Comparison of ENCODE assay signal across 8 cellular contexts in the genomic region with DNA sequence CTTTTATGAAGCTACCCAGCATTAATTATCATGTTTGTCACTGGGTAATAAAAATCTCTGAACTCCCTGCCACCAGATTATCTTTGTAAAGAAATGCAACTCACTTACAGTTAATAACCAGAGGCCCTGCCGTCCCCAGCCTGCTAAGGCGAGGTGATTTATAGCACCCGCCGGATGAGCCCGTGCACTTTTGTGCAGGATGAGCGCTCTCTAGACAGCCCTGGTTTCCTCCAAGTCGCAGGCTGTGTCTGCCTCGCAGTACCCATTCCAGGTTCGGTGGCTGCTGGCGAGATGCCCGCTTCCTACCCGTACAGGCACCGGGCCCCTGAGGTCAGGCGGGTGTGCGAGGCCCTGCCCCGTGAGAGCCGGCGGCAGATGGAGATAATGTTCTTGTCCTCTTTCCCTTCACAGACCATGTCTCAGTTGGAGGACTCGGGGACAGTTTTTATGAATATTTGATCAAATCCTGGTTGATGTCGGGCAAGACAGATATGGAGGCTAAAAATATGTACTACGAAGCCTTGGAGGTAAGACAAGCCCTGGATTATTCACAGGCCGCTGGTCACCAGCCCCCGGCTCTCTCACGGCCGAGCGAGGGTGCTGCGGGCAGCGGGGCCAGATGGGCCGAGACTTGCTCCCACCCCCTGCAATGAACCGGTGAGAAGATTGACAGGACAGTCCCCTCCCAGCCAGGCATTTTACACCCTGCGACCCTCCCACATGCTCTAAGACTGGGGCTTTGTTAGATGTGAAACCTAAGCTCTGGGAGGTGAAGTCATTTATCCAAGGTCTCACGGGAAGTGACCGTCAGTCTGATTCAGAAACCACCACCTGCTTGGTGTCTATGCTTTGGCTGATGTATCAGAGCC. TPM values are rescaled to one million over a fixed set of nuclear protein-coding genes. Genes with fewer than 3 reads are reported as not detected.
DNase-seq lines count a peak whose midpoint lies in the region; ATAC-seq and TF ChIP-seq lines count a peak whose summit lies in the region.

No MANE protein-coding gene starts in this region.

- H3K36me3 Mint-ChIP-seq in activated B cell treated with CpG ODN at 0.5 μM for 24 hours (ENCODE audit: low read depth), result no peaks in the 10 kb centered on the region

- H3K4me1 ChIP-seq in testis, result peaks cover 20% of the 10 kb centered on the region

- H3K36me3 ChIP-seq in testis (ENCODE audit: low read depth, missing control alignments), result no peaks in the 10 kb centered on the region

- CTCF ChIA-PET in activated B cell treated with CpG ODN at 0.5 μM for 24 hours (lab: Charles Lee), result no interaction called here

- no peak for TF ChIP-seq POLR2A in testis (IDR thresholded peaks at IDR 0.05)

- no peak overlapping the region for H3K27ac Mint-ChIP-seq in activated B cell treated with CpG ODN at 0.5 μM for 24 hours

- peaks cover 25% of the 10 kb centered on the region for H3K27me3 Mint-ChIP-seq in activated B cell treated with CpG ODN at 0.5 μM for 24 hours

- intact Hi-C loops in activated B cell treated with CpG ODN at 0.5 μM for 24 hours (cut with micrococcal nuclease) (no loop called here), testis (cut with DNase I; ENCODE audit: low total_unique reads) (no loop called here)

- H3K4me3 ChIP-seq in testis, result no peak overlapping the region

- H3K27me3 ChIP-seq in testis, result no peaks in the 10 kb centered on the region

- peaks cover 36% of the 10 kb centered on the region for H3K4me1 Mint-ChIP-seq in activated B cell treated with CpG ODN at 0.5 μM for 24 hours

- POLR2A ChIA-PET in activated B cell treated with CpG ODN at 0.5 μM for 24 hours (lab: Charles Lee), result no interaction called here

- H3K9me3 ChIP-seq in testis, result no peaks in the 10 kb centered on the region

- no peak for TF ChIP-seq CTCF in activated B cell treated with CpG ODN at 0.5 μM for 24 hours (IDR thresholded peaks at IDR 0.05)
- TF ChIP-seq CTCF in testis (IDR thresholded peaks at IDR 0.05), result no peak

- DNase-seq in stimulated activated CD4-positive, alpha-beta T cell treated with anti-CD3 and anti-CD28 coated beads, Interleukin-12 subunit alpha, Interleukin-12 subunit beta, amount 100 ng/mL, for 4 hours, result peak; percentile 27
- DNase-seq in stimulated activated CD4-positive, alpha-beta T cell treated with anti-CD3 and anti-CD28 coated beads, Interleukin-2, amount 100 ng/mL, for 48 hours, result no peak
- DNase-seq in activated B cell treated with CpG ODN at 0.5 μM for 24 hours (no peak), iPS-NIHi7 (ENCODE audit: extremely low spot score) (peak; percentile 77), testis (peak; percentile 28), germinal center (ENCODE audit: low spot score) (no peak), midbrain (lab: John Stamatoyannopoulos, UW) (no peak), NCI-H345 treated with DMSO at 0.1 percent for 48 hours (lab: John Stamatoyannopoulos, UW; ENCODE audit: unreplicated experiment) (no peak)

- 54 to 63% methylated on average over 27 to 33 of the region's 33 CpGs for WGBS in testis, 2 donors

- H3K9me3 Mint-ChIP-seq in activated B cell treated with CpG ODN at 0.5 μM for 24 hours, result no peaks in the 10 kb centered on the region

- no peak overlapping the region for H3K27ac ChIP-seq in testis

- H3K4me3 Mint-ChIP-seq in activated B cell treated with CpG ODN at 0.5 μM for 24 hours, result peak overlapping the region; percentile 65

- ATAC-seq in activated B cell treated with CpG ODN at 0.5 μM for 24 hours (ENCODE audit: low read depth), result peak; percentile 29

RNA-seq across cellular contexts. Expression of a gene that starts 28.5 kb away (rescaled TPM):
- total RNA-seq in activated B cell treated with CpG ODN at 0.5 μM for 24 hours (13.5 and 15.1 TPM in 2 replicates), testis (10 to 100 TPM; 17.2 to 29.8 TPM)
- 30.7 TPM for polyA plus RNA-seq in testis (ENCODE audit: insufficient read depth, low read depth, low replicate concordance)

RNA-seq across cellular contexts. Expression of a gene that starts 48.3 kb away (rescaled TPM):
- 34.6 and 35.3 TPM in 2 replicates for total RNA-seq in activated B cell treated with CpG ODN at 0.5 μM for 24 hours
- total RNA-seq in testis, result 100 to 1,000 TPM; 148 to 166 TPM
- 253 TPM for polyA plus RNA-seq in testis (ENCODE audit: insufficient read depth, low read depth, low replicate concordance)

Comparison
In these comparisons a context has a peak if more than half of its experiments do, and no peak if none do; other contexts are left out.
1. DNase-seq: peak in stimulated activated CD4-positive, alpha-beta T cell treated with anti-CD3 and anti-CD28 coated beads, Interleukin-12 subunit alpha, Interleukin-12 subunit beta, amount 100 ng/mL, for 4 hours (single experiment), iPS-NIHi7 (single experiment) and testis (single experiment); none in stimulated activated CD4-positive, alpha-beta T cell treated with anti-CD3 and anti-CD28 coated beads, Interleukin-2, amount 100 ng/mL, for 48 hours (0 of 2), activated B cell treated with CpG ODN at 0.5 μM for 24 hours (single experiment), germinal center (single experiment), midbrain (single experiment) and NCI-H345 treated with DMSO at 0.1 percent for 48 hours (single experiment).